17 cellular contexts compared by ENCODE assay signal in genomic region chr6:149821492-149821891, GRCh38. TPM values are rescaled to one million over a fixed set of nuclear protein-coding genes. Genes with fewer than 3 reads are reported as not detected.
A peak's percentile ranks its signal among the peaks of the same experiment; 100 is the strongest.
DNase-seq lines count a peak whose midpoint lies in the region; ATAC-seq and TF ChIP-seq lines count a peak whose summit lies in the region.
"Had no signal": no experiment of that assay in that cellular context is flagged by ENCODE, and none has a peak within 500 bp of the region (broad histone marks: within the 10 kb centered on the region; RNA-seq: fewer than 3 reads in every experiment).

No MANE protein-coding gene starts in this region.

- H3K27me3 ChIP-seq in heart left ventricle (no peaks in the 10 kb centered on the region), skeletal muscle tissue (ENCODE audit: control insufficient read depth in 3 of 3, insufficient read depth in 3 of 3, low read length in 3 of 3) (no peaks in the 10 kb centered on the region)
- H3K27me3 ChIP-seq: BLaER1 had no signal

- 31 to 58% (median 45%) methylated on average over 1 of the region's 1 CpG for WGBS in heart left ventricle, 4 donors

- peak overlapping the region in 2 of 3 donors; percentile 52 to 59 for H3K9ac ChIP-seq in skeletal muscle tissue (ENCODE audit: low read depth in 1 of 3, low read length in 3 of 3)
- H3K9ac ChIP-seq: BLaER1 had no signal

- H3K27ac ChIP-seq in heart left ventricle (peak overlapping the region in 7 of 12 donors; percentile 2 to 59 (median 27)), skeletal muscle tissue (ENCODE audit: low read depth, low read length) (peak overlapping the region; percentile 3)
- H3K27ac ChIP-seq: BLaER1 had no signal

- H3K4me3 Mint-ChIP-seq in stimulated activated effector memory CD8-positive, alpha-beta T cell treated with anti-CD3 and anti-CD28 coated beads, Interleukin-12 subunit alpha, Interleukin-12 subunit beta, amount 100 ng/mL, for 72 hours = no peak overlapping the region
- H3K4me3 Mint-ChIP-seq: CD8-positive, alpha-beta memory T cell; HFFc6 had no signal

- ATAC-seq in Right ventricle myocardium superior (ENCODE audit: poor library complexity) (peak; percentile 84), heart left ventricle (peak; percentile 77 to 89 (median 84))
- no peak for ATAC-seq in stimulated activated effector memory CD8-positive, alpha-beta T cell treated with anti-CD3 and anti-CD28 coated beads, Interleukin-12 subunit alpha, Interleukin-12 subunit beta, amount 100 ng/mL, for 72 hours

- no peak for TF ChIP-seq POLR2A in heart left ventricle (IDR thresholded peaks at IDR 0.05)

- H3K9me3 ChIP-seq in heart left ventricle (no peaks in the 10 kb centered on the region), skeletal muscle tissue (ENCODE audit: control insufficient read depth in 3 of 3, low read length in 3 of 3) (no peaks in the 10 kb centered on the region)
- H3K9me3 ChIP-seq: BLaER1, Caco-2 had no signal

- H3K36me3 ChIP-seq in heart left ventricle (peaks cover 0 to 51% (median 10%) of the 10 kb centered on the region in 9 donors), skeletal muscle tissue (ENCODE audit: control insufficient read depth in 3 of 3, insufficient read depth in 3 of 3, low read length in 3 of 3) (peaks cover 0 to 9% (median 5%) of the 10 kb centered on the region in 3 donors)

- H3K4me1 Mint-ChIP-seq in stimulated activated effector memory CD8-positive, alpha-beta T cell treated with anti-CD3 and anti-CD28 coated beads, Interleukin-12 subunit alpha, Interleukin-12 subunit beta, amount 100 ng/mL, for 72 hours = no peaks in the 10 kb centered on the region
- H3K4me1 Mint-ChIP-seq: CD8-positive, alpha-beta memory T cell had no signal

- H3K4me3 ChIP-seq in heart left ventricle (no peak overlapping the region), skeletal muscle tissue (ENCODE audit: low read length in 3 of 3) (no peak overlapping the region)
- H3K4me3 ChIP-seq: BLaER1 had no signal

- no peak overlapping the region for H3K27ac Mint-ChIP-seq in stimulated activated effector memory CD8-positive, alpha-beta T cell treated with anti-CD3 and anti-CD28 coated beads, Interleukin-12 subunit alpha, Interleukin-12 subunit beta, amount 100 ng/mL, for 72 hours
- H3K27ac Mint-ChIP-seq: CD8-positive, alpha-beta memory T cell; HFFc6 had no signal

- TF ChIP-seq CTCF in heart left ventricle (IDR thresholded peaks at IDR 0.05) = no peak

- DNase-seq in Right ventricle myocardium superior (no peak), cardiac septum (ENCODE audit: low spot score) (no peak), heart left ventricle (peak in 1 of 5 donors; percentile 12), myocyte (ENCODE audit: low read depth) (peak; percentile 50), retina (no peak)
- DNase-seq in activated CD8-positive, alpha-beta memory T cell treated with anti-CD3 and anti-CD28 coated beads for 24 hours = no peak
- no peak for DNase-seq in stimulated activated effector memory CD8-positive, alpha-beta T cell treated with anti-CD3 and anti-CD28 coated beads, Interleukin-12 subunit alpha, Interleukin-12 subunit beta, amount 100 ng/mL, for 72 hours (ENCODE audit: low spot score in 2 of 2)
- DNase-seq: 8988T; AML-193; Caco-2; CD8-positive, alpha-beta memory T cell; DMS53; GF-D8; HCEC 1CT; HFFc6 had no signal

- intact Hi-C loops in Right ventricle myocardium superior (cut with DNase I) (no loop called here), cardiac septum (cut with DNase I) (no loop called here), heart left ventricle (cut with DNase I) (no loop called here)

- no peaks in the 10 kb centered on the region for H3K36me3 Mint-ChIP-seq in stimulated activated effector memory CD8-positive, alpha-beta T cell treated with anti-CD3 and anti-CD28 coated beads, Interleukin-12 subunit alpha, Interleukin-12 subunit beta, amount 100 ng/mL, for 72 hours

- no peaks in the 10 kb centered on the region for H3K9me3 Mint-ChIP-seq in stimulated activated effector memory CD8-positive, alpha-beta T cell treated with anti-CD3 and anti-CD28 coated beads, Interleukin-12 subunit alpha, Interleukin-12 subunit beta, amount 100 ng/mL, for 72 hours
- H3K9me3 Mint-ChIP-seq: CD8-positive, alpha-beta memory T cell; HFFc6 had no signal

- H3K4me1 ChIP-seq in heart left ventricle (peaks cover 0 to 8% (median 0%) of the 10 kb centered on the region in 12 donors), skeletal muscle tissue (ENCODE audit: control insufficient read depth in 3 of 3, insufficient read depth in 3 of 3, low read length in 3 of 3) (peaks cover 3 to 8% (median 7%) of the 10 kb centered on the region in 3 donors)
- H3K4me1 ChIP-seq: BLaER1, Caco-2 had no signal

RNA-seq across cellular contexts. Expression of gene LRP11, which starts 42.7 kb away (rescaled TPM):
- total RNA-seq in Right ventricle myocardium superior (17.4 TPM), cardiac septum (11.6 TPM), heart left ventricle (10 to 100 TPM; 10.2 to 23.8 (median 13.2) TPM), myocyte (53.2 and 62.7 TPM in 2 replicates), skeletal muscle tissue (15.7 TPM)
- 1 to 10 TPM; 5.0 to 8.1 TPM for polyA plus RNA-seq in heart left ventricle
- polyA plus RNA-seq in myocyte (2012) = 19.7 TPM
